Comparison of ENCODE assay signal across 14 cellular contexts in the genomic region with DNA sequence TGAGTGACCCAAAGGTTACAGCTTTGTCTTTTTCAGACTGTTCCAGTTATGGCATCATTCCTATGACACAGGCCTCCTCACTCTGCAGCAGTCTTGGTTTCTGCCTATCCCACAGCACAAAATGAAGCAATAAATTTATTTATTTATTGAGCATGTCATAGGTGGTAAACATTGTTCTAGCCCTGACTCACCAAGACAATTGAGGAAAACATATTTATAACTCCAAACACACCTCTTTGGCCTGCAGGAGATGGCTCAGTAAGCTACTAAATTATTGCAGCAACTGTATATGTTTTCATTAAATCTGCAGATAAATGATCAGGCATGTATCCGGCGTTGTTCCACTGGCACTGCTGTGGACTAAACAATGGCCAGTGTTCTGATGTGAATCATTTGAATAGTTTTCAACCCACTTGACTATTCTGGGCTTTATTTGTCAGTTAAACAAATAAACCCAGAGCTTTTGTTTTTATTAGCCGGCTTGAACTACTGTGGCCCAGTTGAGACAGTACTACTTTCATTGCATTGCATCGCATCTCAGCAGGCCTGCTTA.
DNase-seq lines count a peak whose midpoint lies in the region; ATAC-seq, FAIRE-seq and TF ChIP-seq lines count a peak whose summit lies in the region.
"Had no signal": no experiment of that assay in that cellular context is flagged by ENCODE, and none has a peak within 500 bp of the region (broad histone marks: within the 10 kb centered on the region; RNA-seq: fewer than 3 reads in every experiment).

No MANE protein-coding gene starts in this region.

- H3K27ac ChIP-seq in mammary epithelial cell (ENCODE audit: insufficient read depth, low read depth, low read length) (peak overlapping the region; percentile 80), pancreas (no peak overlapping the region)

- no peaks in the 10 kb centered on the region for H3K36me3 ChIP-seq in mammary epithelial cell (ENCODE audit: insufficient read depth, low read length)
- H3K36me3 ChIP-seq in pancreas: no peaks in the 10 kb centered on the region

- no peaks in the 10 kb centered on the region for H4K20me1 ChIP-seq in mammary epithelial cell (ENCODE audit: insufficient read depth, low read length)

- DNase-seq in AG09319 (ENCODE audit: extremely low read depth, low read depth) (peak; percentile 89), LoVo (ENCODE audit: low spot score) (peak; percentile 32), mammary epithelial cell (peak; percentile 91), medulla oblongata (ENCODE audit: extremely low spot score) (peak; percentile 73), T-helper 2 cell (no peak), posterior vena cava (ENCODE audit: low spot score) (no peak), pancreas (no peak)
- DNase-seq: CD4-positive, CD25-positive, alpha-beta regulatory T cell; NCI-H2081 treated with DMSO at 0.1 percent for 48 hours; posterior cingulate gyrus; Right ventricle myocardium superior had no signal

- no peaks in the 10 kb centered on the region for H3K27me3 ChIP-seq in mammary epithelial cell (ENCODE audit: insufficient read depth, low read length)
- H3K27me3 ChIP-seq in pancreas: no peaks in the 10 kb centered on the region

- H3K9ac ChIP-seq in mammary epithelial cell (ENCODE audit: insufficient read depth, low read length): peak overlapping the region; percentile 29

- ATAC-seq in HG03135 (IDR thresholded peaks at IDR 0.05; ENCODE audit: unreplicated experiment) (no peak), pancreas (no peak)
- ATAC-seq: activated CD4-positive, CD25-positive, alpha-beta regulatory T cell treated with anti-CD3 and anti-CD28 coated beads, Interleukin-2, amount 50 U/mL, for 24 hours had no signal

- no peak for FAIRE-seq in pancreas (lab: Jason Lieb, UNC)
- FAIRE-seq: GM12891 had no signal

- H3K4me1 ChIP-seq in mammary epithelial cell (ENCODE audit: insufficient read depth, low read length): peaks cover 46% of the 10 kb centered on the region
- no peaks in the 10 kb centered on the region for H3K4me1 ChIP-seq in pancreas

- no TSS peak for BruUV-seq in mammary epithelial cell (replicated peaks; lab: Mats Ljungman, UMichigan)

- TF ChIP-seq CTCF in AG09319 (IDR thresholded peaks at IDR 0.05; ENCODE audit: low read depth, low read length) (no peak), mammary epithelial cell (conservative IDR thresholded peaks at IDR 0.05 in 1 of 2, IDR thresholded peaks at IDR 0.05 in 1 of 2; ENCODE audit: extremely low read depth in 1 of 2, insufficient read depth in 1 of 2, low read depth in 1 of 2, low read length in 2 of 2) (no peak), pancreas (IDR thresholded peaks at IDR 0.05) (no peak)

- H3K4me2 ChIP-seq in mammary epithelial cell (ENCODE audit: insufficient read depth, low read depth, low read length): no peak overlapping the region

- H3K9me3 ChIP-seq in mammary epithelial cell (replicated peaks; ENCODE audit: insufficient read depth, low read length) (no peaks in the 10 kb centered on the region), pancreas (no peaks in the 10 kb centered on the region)

- in situ Hi-C loops in mammary epithelial cell (cut with MboI; ENCODE audit: low sequenced_read_pairs in 2 of 2): loop anchor here in 1 of 2 donors (5.0 kb wide), 1 partner anchor 38 kb away; no protein-coding TSS in a partner anchor

- intact Hi-C loops in mammary epithelial cell (cut with micrococcal nuclease): loop anchor here (1.0 to 10.0 kb wide), 3 partner anchors 47 to 281 kb away; a partner anchor contains a TSS
- intact Hi-C loops in posterior vena cava (cut with DNase I): no loop called here
- intact Hi-C loops in pancreas (cut with DNase I): no loop called here

- peak overlapping the region; percentile 40 for H2AFZ ChIP-seq in mammary epithelial cell (ENCODE audit: low read depth, low read length)

- no peaks in the 10 kb centered on the region for H3K79me2 ChIP-seq in mammary epithelial cell (ENCODE audit: insufficient read depth, low read length)

- CTCF ChIA-PET in mammary epithelial cell (lab: Charles Lee; ENCODE audit: low non-redundant PET): interaction anchor here (0.6 to 0.7 kb wide), 3 partner anchors 130 to 151 kb away, joined by 4 read pairs; no protein-coding TSS in a partner anchor

- H3K4me3 ChIP-seq in mammary epithelial cell (replicated peaks in 1 of 3; ENCODE audit: insufficient read depth in 1 of 3, low read depth in 2 of 3, low read length in 3 of 3): no peak overlapping the region
- no peak overlapping the region for H3K4me3 ChIP-seq in pancreas

- dilution Hi-C loops in mammary epithelial cell (cut with HindIII; ENCODE audit: low sequenced_read_pairs): loop anchor here (5.0 kb wide), 1 partner anchor 52 kb away; no protein-coding TSS in a partner anchor

- WGBS in mammary epithelial cell (ENCODE audit: low coverage, missing lambda C conversion rate): 71% methylated on average over 4 of the region's 4 CpGs
- 88 to 93% methylated on average over 4 of the region's 4 CpGs for WGBS in pancreas, 2 donors

Comparison
In these comparisons a context has a peak if more than half of its experiments do, and no peak if none do; other contexts are left out.
1. DNase-seq: peak in AG09319 (single experiment), LoVo (single experiment), mammary epithelial cell (single experiment) and medulla oblongata (single experiment); none in T-helper 2 cell (0 of 5), posterior vena cava (single experiment) and pancreas (0 of 6).